Comparison of ENCODE assay signal across 4 cellular contexts in genomic region chr9:135181841-135182240, GRCh38.
DNase-seq lines count a peak whose midpoint lies in the region; TF ChIP-seq lines count a peak whose summit lies in the region.
"Not testable (repeated sequence)": the region's sequence is repeated elsewhere in the genome, so short reads cannot be mapped to it uniquely, and the experiment has no call there.

No MANE protein-coding gene starts in this region.

- H3K4me3 ChIP-seq in thyroid gland (replicated peaks in 1 of 3), result not testable (repeated sequence)

- peak; percentile 76 for DNase-seq in DMS79 (lab: John Stamatoyannopoulos, UW)
- peak; percentile 75 for DNase-seq in DMS79 treated with DMSO at 0.1 percent for 48 hours (lab: John Stamatoyannopoulos, UW)
- peak; percentile 75 to 80 for DNase-seq in thyroid gland

- H3K27me3 ChIP-seq in thyroid gland, result not testable (repeated sequence)

- H3K9me3 Mint-ChIP-seq in activated naive CD4-positive, alpha-beta T cell treated with anti-CD3 and anti-CD28 coated beads, Interleukin-2, amount 50 U/mL, for 24 hours, result not testable (repeated sequence)

- peaks cover 0 to 14% of the 10 kb centered on the region in 2 donors for H3K4me1 ChIP-seq in thyroid gland

- intact Hi-C loops in thyroid gland (cut with DNase I), result not testable (repeated sequence)

- TF ChIP-seq POLR2A in thyroid gland (IDR thresholded peaks at IDR 0.05), result not testable (repeated sequence)

- not testable (repeated sequence) for H3K9me3 ChIP-seq in thyroid gland

- not testable (repeated sequence) for H3K36me3 ChIP-seq in thyroid gland

- H3K27ac ChIP-seq in thyroid gland, result not testable (repeated sequence)

- 13 to 31% methylated on average over 10 of the region's 10 CpGs for WGBS in thyroid gland, 2 donors

- not testable (repeated sequence) for H3K4me1 Mint-ChIP-seq in activated naive CD4-positive, alpha-beta T cell treated with anti-CD3 and anti-CD28 coated beads, Interleukin-2, amount 50 U/mL, for 24 hours

- H3K27ac Mint-ChIP-seq in activated naive CD4-positive, alpha-beta T cell treated with anti-CD3 and anti-CD28 coated beads, Interleukin-2, amount 50 U/mL, for 24 hours, result peak overlapping the region; percentile 46

- not testable (repeated sequence) for TF ChIP-seq CTCF in thyroid gland (IDR thresholded peaks at IDR 0.05)

- not testable (repeated sequence) for H3K4me3 Mint-ChIP-seq in activated naive CD4-positive, alpha-beta T cell treated with anti-CD3 and anti-CD28 coated beads, Interleukin-2, amount 50 U/mL, for 24 hours

- not testable (repeated sequence) for H3K36me3 Mint-ChIP-seq in activated naive CD4-positive, alpha-beta T cell treated with anti-CD3 and anti-CD28 coated beads, Interleukin-2, amount 50 U/mL, for 24 hours

- not testable (repeated sequence) for H3K27me3 Mint-ChIP-seq in activated naive CD4-positive, alpha-beta T cell treated with anti-CD3 and anti-CD28 coated beads, Interleukin-2, amount 50 U/mL, for 24 hours
